ENCODE assay signal across 1 cellular context in genomic region chr5:134969166-134969565, GRCh38.
TF ChIP-seq lines count a peak whose summit lies in the region.

No MANE protein-coding gene starts in this region.

TF ChIP-seq in SK-N-SH treated with all-trans-retinoic acid at 6 μM for 48 hours, 23 proteins besides CTCF, POLR2A, EP300 and RAD21 (continued from another document):
- no peak for TF ChIP-seq PATZ1 (CRISPR knock-in tag; IDR thresholded peaks at IDR 0.05; ENCODE audit: borderline replicate concordance)
- no peak for TF ChIP-seq OSR1 (CRISPR knock-in tag; IDR thresholded peaks at IDR 0.05)
- TF ChIP-seq POU6F1 (CRISPR knock-in tag; IDR thresholded peaks at IDR 0.05; ENCODE audit: borderline replicate concordance, low read depth): no peak
- TF ChIP-seq TOX (CRISPR knock-in tag; IDR thresholded peaks at IDR 0.05; ENCODE audit: borderline replicate concordance): no peak
- TF ChIP-seq ZFP30 (CRISPR knock-in tag; IDR thresholded peaks at IDR 0.05): no peak
- TF ChIP-seq CREB5 (CRISPR knock-in tag; IDR thresholded peaks at IDR 0.05; ENCODE audit: low read depth): no peak
- TF ChIP-seq BACH2 (CRISPR knock-in tag; IDR thresholded peaks at IDR 0.05; ENCODE audit: borderline replicate concordance): no peak
- TF ChIP-seq CSDC2 (CRISPR knock-in tag; IDR thresholded peaks at IDR 0.05): no peak
- no peak for TF ChIP-seq ZNF70 (CRISPR knock-in tag; IDR thresholded peaks at IDR 0.05)
- TF ChIP-seq ZFP3 (CRISPR knock-in tag; IDR thresholded peaks at IDR 0.05): no peak
- no peak for TF ChIP-seq ZC3H10 (CRISPR knock-in tag; IDR thresholded peaks at IDR 0.05)
TF ChIP-seq in SK-N-SH treated with all-trans-retinoic acid at 6 μM for 48 hours: peak in this region for 0.
